ENCODE assay signal across 2 cellular contexts in the genomic region with DNA sequence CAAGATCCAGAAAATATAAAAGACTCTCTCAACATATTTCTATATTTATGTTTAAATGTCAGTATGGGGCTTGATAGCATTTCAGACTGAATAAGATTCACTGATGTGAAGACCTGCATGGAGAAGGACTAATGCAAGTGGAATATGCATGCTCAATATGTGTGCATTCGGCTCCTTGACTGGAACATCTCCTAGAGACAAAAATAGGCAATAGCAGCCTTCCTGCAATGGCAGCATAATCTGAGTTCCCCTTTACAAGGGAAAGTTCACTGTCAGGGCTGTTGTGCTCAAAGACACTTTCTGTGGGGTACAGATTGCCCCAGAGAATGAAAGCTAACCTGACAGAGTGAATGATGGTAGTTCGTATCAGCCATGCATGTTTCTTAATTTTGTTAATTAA.
TF ChIP-seq lines count a peak whose summit lies in the region.

No MANE protein-coding gene starts in this region.

TF ChIP-seq in IMR-90, 13 proteins besides CTCF, POLR2A, EP300 and RAD21:
- TF ChIP-seq FOS (IDR thresholded peaks at IDR 0.05; ENCODE audit: low read depth, low read length) (no peak), MAZ (IDR thresholded peaks at IDR 0.05; ENCODE audit: borderline replicate concordance, low read depth, low read length) (no peak), NFE2L2 (IDR thresholded peaks at IDR 0.05; ENCODE audit: low read depth, low read length) (no peak), SMC3 (IDR thresholded peaks at IDR 0.05; ENCODE audit: low read depth, low read length) (no peak), RCOR1 (IDR thresholded peaks at IDR 0.05; ENCODE audit: insufficient replicate concordance, low read length) (no peak), CHD1 (IDR thresholded peaks at IDR 0.05; ENCODE audit: low read depth, low read length) (no peak), CEBPB (IDR thresholded peaks at IDR 0.05; ENCODE audit: low read depth, low read length) (no peak), MXI1 (IDR thresholded peaks at IDR 0.05; ENCODE audit: borderline replicate concordance, low read depth, low read length) (no peak), RFX5 (IDR thresholded peaks at IDR 0.05; ENCODE audit: low read depth, low read length) (no peak)
- TF ChIP-seq, protein P1, sequence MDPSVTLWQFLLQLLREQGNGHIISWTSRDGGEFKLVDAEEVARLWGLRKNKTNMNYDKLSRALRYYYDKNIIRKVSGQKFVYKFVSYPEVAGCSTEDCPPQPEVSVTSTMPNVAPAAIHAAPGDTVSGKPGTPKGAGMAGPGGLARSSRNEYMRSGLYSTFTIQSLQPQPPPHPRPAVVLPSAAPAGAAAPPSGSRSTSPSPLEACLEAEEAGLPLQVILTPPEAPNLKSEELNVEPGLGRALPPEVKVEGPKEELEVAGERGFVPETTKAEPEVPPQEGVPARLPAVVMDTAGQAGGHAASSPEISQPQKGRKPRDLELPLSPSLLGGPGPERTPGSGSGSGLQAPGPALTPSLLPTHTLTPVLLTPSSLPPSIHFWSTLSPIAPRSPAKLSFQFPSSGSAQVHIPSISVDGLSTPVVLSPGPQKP (IDR thresholded peaks at IDR 0.05; ENCODE audit: borderline replicate concordance, low read depth, low read length): no peak

TF ChIP-seq in HEK293T, 16 proteins besides CTCF, POLR2A, EP300 and RAD21 (continued from another document):
- no peak for TF ChIP-seq FOXK2 (IDR thresholded peaks at IDR 0.05)
